21 cellular contexts compared by ENCODE assay signal in genomic region chr12:109524466-109525278, GRCh38.
"Had no signal": no experiment of that assay in that cellular context is flagged by ENCODE, and none has a peak within 500 bp of the region (broad histone marks: within the 10 kb centered on the region; RNA-seq: fewer than 3 reads in every experiment).

No MANE protein-coding gene starts in this region.

- H3K27ac ChIP-seq: breast epithelium, esophagus muscularis mucosa, gastroesophageal sphincter, prostate gland, transverse colon, vagina had no signal

- H3K4me1 ChIP-seq: breast epithelium, gastroesophageal sphincter, prostate gland, transverse colon, vagina had no signal

- ATAC-seq: activated T-cell treated with anti-CD3 and anti-CD28 coated beads, Interleukin-2, amount 50 U/mL, for 4 hours; gastroesophageal sphincter; heart right ventricle; natural killer cell; right cardiac atrium had no signal

- DNase-seq: activated CD4-positive, alpha-beta T cell treated with anti-CD3 and anti-CD28 coated beads, Interleukin-2, amount 50 U/mL, for 1 hour; activated CD4-positive, CD25-positive, alpha-beta regulatory T cell treated with anti-CD3 and anti-CD28 coated beads, Interleukin-2, amount 50 U/mL, for 72 hours; activated CD8-positive, alpha-beta memory T cell treated with anti-CD3 and anti-CD28 coated beads, Interleukin-2, amount 50 U/mL, for 4 hours; activated gamma-delta T cell; activated T-cell treated with anti-CD3 and anti-CD28 coated beads, Interleukin-2, amount 50 U/mL, for 4 hours; effector memory CD4-positive, alpha-beta T cell; heart right ventricle; immature natural killer cell; natural killer cell; occipital lobe; right cardiac atrium; stimulated activated CD4-positive, alpha-beta T cell treated with anti-CD3 and anti-CD28 coated beads, Interleukin-2, amount 100 ng/mL, for 24 hours; T1000; transverse colon had no signal

- H3K9me3 ChIP-seq: breast epithelium, esophagus muscularis mucosa, gastroesophageal sphincter, heart right ventricle, prostate gland, transverse colon, vagina had no signal

- H3K4me3 ChIP-seq: breast epithelium, esophagus muscularis mucosa, gastroesophageal sphincter, heart right ventricle, prostate gland, transverse colon, vagina had no signal

- H3K27me3 ChIP-seq: breast epithelium, esophagus muscularis mucosa, gastroesophageal sphincter, heart right ventricle, transverse colon, vagina had no signal

- FAIRE-seq: astrocyte, endothelial cell of umbilical vein had no signal
